1 cellular context compared by ENCODE assay signal in the genomic region with DNA sequence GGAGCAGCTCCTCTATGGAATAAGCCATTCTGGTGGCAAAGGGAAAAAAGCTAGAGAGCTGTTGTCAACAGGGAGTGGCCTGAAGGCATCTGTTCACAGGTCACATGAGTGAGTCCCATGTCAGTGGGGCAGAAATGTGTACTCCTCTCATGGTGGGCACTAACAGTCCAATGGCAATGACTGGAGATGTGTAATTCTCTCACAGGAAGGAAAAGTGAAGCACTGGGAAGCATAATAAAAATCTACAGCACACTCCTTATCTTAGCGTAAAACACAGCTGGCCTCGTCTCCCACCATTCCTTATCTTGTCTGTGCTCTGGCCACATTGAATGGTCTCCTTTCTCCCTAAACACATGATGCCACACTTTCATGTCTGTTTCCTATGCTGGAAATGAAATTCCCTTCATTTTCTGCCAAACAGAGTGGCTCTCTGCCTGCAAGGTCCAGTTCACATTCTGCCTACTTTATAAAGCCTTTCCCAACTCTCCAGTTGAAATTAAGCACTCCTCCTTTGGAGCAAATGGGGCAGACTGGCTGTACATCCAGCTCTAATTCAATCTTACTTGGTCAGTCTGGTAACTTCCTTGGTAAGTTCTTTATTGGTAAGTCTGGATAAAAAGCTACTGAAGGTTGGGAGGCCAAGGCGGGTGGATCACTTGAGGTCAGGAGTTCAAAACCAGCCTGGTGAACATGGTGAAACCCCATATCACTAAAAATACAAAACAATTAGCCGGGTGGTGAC.
A peak's percentile ranks its signal among the peaks of the same experiment; 100 is the strongest.
TF ChIP-seq lines count a peak whose summit lies in the region.

No MANE protein-coding gene starts in this region.

TF ChIP-seq in K562, 482 proteins besides CTCF, POLR2A, EP300 and RAD21 (continued from another document and continues in another):
- TF ChIP-seq, protein P1, sequence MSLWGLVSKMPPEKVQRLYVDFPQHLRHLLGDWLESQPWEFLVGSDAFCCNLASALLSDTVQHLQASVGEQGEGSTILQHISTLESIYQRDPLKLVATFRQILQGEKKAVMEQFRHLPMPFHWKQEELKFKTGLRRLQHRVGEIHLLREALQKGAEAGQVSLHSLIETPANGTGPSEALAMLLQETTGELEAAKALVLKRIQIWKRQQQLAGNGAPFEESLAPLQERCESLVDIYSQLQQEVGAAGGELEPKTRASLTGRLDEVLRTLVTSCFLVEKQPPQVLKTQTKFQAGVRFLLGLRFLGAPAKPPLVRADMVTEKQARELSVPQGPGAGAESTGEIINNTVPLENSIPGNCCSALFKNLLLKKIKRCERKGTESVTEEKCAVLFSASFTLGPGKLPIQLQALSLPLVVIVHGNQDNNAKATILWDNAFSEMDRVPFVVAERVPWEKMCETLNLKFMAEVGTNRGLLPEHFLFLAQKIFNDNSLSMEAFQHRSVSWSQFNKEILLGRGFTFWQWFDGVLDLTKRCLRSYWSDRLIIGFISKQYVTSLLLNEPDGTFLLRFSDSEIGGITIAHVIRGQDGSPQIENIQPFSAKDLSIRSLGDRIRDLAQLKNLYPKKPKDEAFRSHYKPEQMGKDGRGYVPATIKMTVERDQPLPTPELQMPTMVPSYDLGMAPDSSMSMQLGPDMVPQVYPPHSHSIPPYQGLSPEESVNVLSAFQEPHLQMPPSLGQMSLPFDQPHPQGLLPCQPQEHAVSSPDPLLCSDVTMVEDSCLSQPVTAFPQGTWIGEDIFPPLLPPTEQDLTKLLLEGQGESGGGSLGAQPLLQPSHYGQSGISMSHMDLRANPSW (CRISPR knock-in tag; IDR thresholded peaks at IDR 0.05) = no peak
- TF ChIP-seq HNRNPK (IDR thresholded peaks at IDR 0.05; ENCODE audit: low read depth, low read length, poor library complexity, severe bottlenecking) = no peak
- no peak for TF ChIP-seq EWSR1 (IDR thresholded peaks at IDR 0.05; ENCODE audit: borderline replicate concordance, low read depth, partially characterized antibody)
- TF ChIP-seq CBX3 (IDR thresholded peaks at IDR 0.05; ENCODE audit: borderline replicate concordance in 1 of 2, low read length in 2 of 2) = peak in 1 of 2 experiments; percentile 86; a peak in 1 of 3 replicates
- TF ChIP-seq, protein P2, sequence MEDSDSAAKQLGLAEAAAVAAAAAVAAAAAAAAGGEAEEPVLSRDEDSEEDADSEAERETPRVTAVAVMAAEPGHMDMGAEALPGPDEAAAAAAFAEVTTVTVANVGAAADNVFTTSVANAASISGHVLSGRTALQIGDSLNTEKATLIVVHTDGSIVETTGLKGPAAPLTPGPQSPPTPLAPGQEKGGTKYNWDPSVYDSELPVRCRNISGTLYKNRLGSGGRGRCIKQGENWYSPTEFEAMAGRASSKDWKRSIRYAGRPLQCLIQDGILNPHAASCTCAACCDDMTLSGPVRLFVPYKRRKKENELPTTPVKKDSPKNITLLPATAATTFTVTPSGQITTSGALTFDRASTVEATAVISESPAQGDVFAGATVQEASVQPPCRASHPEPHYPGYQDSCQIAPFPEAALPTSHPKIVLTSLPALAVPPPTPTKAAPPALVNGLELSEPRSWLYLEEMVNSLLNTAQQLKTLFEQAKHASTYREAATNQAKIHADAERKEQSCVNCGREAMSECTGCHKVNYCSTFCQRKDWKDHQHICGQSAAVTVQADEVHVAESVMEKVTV (CRISPR knock-in tag; IDR thresholded peaks at IDR 0.05) = 0 out of 2 replicates have a peak, but pooled peaks have one; percentile 6
- TF ChIP-seq, protein P3, sequence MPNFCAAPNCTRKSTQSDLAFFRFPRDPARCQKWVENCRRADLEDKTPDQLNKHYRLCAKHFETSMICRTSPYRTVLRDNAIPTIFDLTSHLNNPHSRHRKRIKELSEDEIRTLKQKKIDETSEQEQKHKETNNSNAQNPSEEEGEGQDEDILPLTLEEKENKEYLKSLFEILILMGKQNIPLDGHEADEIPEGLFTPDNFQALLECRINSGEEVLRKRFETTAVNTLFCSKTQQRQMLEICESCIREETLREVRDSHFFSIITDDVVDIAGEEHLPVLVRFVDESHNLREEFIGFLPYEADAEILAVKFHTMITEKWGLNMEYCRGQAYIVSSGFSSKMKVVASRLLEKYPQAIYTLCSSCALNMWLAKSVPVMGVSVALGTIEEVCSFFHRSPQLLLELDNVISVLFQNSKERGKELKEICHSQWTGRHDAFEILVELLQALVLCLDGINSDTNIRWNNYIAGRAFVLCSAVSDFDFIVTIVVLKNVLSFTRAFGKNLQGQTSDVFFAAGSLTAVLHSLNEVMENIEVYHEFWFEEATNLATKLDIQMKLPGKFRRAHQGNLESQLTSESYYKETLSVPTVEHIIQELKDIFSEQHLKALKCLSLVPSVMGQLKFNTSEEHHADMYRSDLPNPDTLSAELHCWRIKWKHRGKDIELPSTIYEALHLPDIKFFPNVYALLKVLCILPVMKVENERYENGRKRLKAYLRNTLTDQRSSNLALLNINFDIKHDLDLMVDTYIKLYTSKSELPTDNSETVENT (CRISPR knock-in tag; IDR thresholded peaks at IDR 0.05) = no peak
- TF ChIP-seq CTBP1 (IDR thresholded peaks at IDR 0.05; ENCODE audit: borderline replicate concordance) = peak; percentile 89
- no peak for TF ChIP-seq CHD4 (IDR thresholded peaks at IDR 0.05; ENCODE audit: insufficient read depth, insufficient replicate concordance, low read depth, low read length, poor library complexity, severe bottlenecking)
- TF ChIP-seq, protein P4, sequence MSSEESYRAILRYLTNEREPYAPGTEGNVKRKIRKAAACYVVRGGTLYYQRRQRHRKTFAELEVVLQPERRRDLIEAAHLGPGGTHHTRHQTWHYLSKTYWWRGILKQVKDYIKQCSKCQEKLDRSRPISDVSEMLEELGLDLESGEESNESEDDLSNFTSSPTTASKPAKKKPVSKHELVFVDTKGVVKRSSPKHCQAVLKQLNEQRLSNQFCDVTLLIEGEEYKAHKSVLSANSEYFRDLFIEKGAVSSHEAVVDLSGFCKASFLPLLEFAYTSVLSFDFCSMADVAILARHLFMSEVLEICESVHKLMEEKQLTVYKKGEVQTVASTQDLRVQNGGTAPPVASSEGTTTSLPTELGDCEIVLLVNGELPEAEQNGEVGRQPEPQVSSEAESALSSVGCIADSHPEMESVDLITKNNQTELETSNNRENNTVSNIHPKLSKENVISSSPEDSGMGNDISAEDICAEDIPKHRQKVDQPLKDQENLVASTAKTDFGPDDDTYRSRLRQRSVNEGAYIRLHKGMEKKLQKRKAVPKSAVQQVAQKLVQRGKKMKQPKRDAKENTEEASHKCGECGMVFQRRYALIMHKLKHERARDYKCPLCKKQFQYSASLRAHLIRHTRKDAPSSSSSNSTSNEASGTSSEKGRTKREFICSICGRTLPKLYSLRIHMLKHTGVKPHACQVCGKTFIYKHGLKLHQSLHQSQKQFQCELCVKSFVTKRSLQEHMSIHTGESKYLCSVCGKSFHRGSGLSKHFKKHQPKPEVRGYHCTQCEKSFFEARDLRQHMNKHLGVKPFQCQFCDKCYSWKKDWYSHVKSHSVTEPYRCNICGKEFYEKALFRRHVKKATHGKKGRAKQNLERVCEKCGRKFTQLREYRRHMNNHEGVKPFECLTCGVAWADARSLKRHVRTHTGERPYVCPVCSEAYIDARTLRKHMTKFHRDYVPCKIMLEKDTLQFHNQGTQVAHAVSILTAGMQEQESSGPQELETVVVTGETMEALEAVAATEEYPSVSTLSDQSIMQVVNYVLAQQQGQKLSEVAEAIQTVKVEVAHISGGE (CRISPR knock-in tag; IDR thresholded peaks at IDR 0.05) = peak in 1 of 3 experiments; percentile 79; a peak in 2 of 6 replicates
- no peak for TF ChIP-seq ZSCAN29 (IDR thresholded peaks at IDR 0.05)
- no peak for TF ChIP-seq WHSC1 (IDR thresholded peaks at IDR 0.05; ENCODE audit: low read length)
- TF ChIP-seq TBP (optimal IDR thresholded peaks at IDR 0.05; ENCODE audit: low read depth, low read length) = no peak
- no peak for TF ChIP-seq SETDB1 (IDR thresholded peaks at IDR 0.05; ENCODE audit: low read length)
- peak; percentile 99 for TF ChIP-seq TCF3 (CRISPR knock-in tag; IDR thresholded peaks at IDR 0.05)
- peak; percentile 85 for TF ChIP-seq PYGO2 (tag; IDR thresholded peaks at IDR 0.05)
- TF ChIP-seq GTF2F1 (IDR thresholded peaks at IDR 0.05; ENCODE audit: low read depth, low read length) = no peak
- no peak for TF ChIP-seq CBX8 (IDR thresholded peaks at IDR 0.05; ENCODE audit: borderline replicate concordance, extremely low read depth, low read depth, low read length, poor library complexity, severe bottlenecking)
- TF ChIP-seq, protein P5, sequence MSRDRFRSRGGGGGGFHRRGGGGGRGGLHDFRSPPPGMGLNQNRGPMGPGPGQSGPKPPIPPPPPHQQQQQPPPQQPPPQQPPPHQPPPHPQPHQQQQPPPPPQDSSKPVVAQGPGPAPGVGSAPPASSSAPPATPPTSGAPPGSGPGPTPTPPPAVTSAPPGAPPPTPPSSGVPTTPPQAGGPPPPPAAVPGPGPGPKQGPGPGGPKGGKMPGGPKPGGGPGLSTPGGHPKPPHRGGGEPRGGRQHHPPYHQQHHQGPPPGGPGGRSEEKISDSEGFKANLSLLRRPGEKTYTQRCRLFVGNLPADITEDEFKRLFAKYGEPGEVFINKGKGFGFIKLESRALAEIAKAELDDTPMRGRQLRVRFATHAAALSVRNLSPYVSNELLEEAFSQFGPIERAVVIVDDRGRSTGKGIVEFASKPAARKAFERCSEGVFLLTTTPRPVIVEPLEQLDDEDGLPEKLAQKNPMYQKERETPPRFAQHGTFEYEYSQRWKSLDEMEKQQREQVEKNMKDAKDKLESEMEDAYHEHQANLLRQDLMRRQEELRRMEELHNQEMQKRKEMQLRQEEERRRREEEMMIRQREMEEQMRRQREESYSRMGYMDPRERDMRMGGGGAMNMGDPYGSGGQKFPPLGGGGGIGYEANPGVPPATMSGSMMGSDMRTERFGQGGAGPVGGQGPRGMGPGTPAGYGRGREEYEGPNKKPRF (IDR thresholded peaks at IDR 0.05; ENCODE audit: low read depth, low read length) = no peak
- TF ChIP-seq FOXP1 (CRISPR knock-in tag; IDR thresholded peaks at IDR 0.05) = no peak
- no peak for TF ChIP-seq MCM3 (IDR thresholded peaks at IDR 0.05)
- TF ChIP-seq, protein P6, sequence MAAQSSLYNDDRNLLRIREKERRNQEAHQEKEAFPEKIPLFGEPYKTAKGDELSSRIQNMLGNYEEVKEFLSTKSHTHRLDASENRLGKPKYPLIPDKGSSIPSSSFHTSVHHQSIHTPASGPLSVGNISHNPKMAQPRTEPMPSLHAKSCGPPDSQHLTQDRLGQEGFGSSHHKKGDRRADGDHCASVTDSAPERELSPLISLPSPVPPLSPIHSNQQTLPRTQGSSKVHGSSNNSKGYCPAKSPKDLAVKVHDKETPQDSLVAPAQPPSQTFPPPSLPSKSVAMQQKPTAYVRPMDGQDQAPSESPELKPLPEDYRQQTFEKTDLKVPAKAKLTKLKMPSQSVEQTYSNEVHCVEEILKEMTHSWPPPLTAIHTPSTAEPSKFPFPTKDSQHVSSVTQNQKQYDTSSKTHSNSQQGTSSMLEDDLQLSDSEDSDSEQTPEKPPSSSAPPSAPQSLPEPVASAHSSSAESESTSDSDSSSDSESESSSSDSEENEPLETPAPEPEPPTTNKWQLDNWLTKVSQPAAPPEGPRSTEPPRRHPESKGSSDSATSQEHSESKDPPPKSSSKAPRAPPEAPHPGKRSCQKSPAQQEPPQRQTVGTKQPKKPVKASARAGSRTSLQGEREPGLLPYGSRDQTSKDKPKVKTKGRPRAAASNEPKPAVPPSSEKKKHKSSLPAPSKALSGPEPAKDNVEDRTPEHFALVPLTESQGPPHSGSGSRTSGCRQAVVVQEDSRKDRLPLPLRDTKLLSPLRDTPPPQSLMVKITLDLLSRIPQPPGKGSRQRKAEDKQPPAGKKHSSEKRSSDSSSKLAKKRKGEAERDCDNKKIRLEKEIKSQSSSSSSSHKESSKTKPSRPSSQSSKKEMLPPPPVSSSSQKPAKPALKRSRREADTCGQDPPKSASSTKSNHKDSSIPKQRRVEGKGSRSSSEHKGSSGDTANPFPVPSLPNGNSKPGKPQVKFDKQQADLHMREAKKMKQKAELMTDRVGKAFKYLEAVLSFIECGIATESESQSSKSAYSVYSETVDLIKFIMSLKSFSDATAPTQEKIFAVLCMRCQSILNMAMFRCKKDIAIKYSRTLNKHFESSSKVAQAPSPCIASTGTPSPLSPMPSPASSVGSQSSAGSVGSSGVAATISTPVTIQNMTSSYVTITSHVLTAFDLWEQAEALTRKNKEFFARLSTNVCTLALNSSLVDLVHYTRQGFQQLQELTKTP (IDR thresholded peaks at IDR 0.05; ENCODE audit: low read depth in 1 of 2, partially characterized antibody in 2 of 2) = peak; percentile 58 to 64
- TF ChIP-seq, protein P7, sequence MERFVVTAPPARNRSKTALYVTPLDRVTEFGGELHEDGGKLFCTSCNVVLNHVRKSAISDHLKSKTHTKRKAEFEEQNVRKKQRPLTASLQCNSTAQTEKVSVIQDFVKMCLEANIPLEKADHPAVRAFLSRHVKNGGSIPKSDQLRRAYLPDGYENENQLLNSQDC (CRISPR knock-in tag; IDR thresholded peaks at IDR 0.05) = no peak
- peak; percentile 52; the same call in 1 of the 2 replicates for TF ChIP-seq FOXK1 (CRISPR knock-in tag; IDR thresholded peaks at IDR 0.05; ENCODE audit: borderline replicate concordance)
- no peak for TF ChIP-seq NFE2L1 (tag; IDR thresholded peaks at IDR 0.05; ENCODE audit: borderline replicate concordance, low read depth)
- no peak for TF ChIP-seq ZFP30 (CRISPR knock-in tag; IDR thresholded peaks at IDR 0.05; ENCODE audit: borderline replicate concordance)
- no peak for TF ChIP-seq ZNF586 (CRISPR knock-in tag; conservative IDR thresholded peaks at IDR 0.05)
- TF ChIP-seq EZH2 (IDR thresholded peaks at IDR 0.05; ENCODE audit: borderline replicate concordance, low read depth, low read length) = no peak; the same call in 1 of the 2 replicates
- peak; percentile 50; the same call in 1 of the 2 replicates for TF ChIP-seq CBX5 (IDR thresholded peaks at IDR 0.05; ENCODE audit: borderline replicate concordance, low read depth)
- TF ChIP-seq ETS2 (tag; IDR thresholded peaks at IDR 0.05; ENCODE audit: borderline replicate concordance, poor library complexity, severe bottlenecking) = no peak
- TF ChIP-seq DPF2 (IDR thresholded peaks at IDR 0.05) = peak; percentile 99
- peak; percentile 92 for TF ChIP-seq ELF4 (CRISPR knock-in tag; IDR thresholded peaks at IDR 0.05)
- TF ChIP-seq PPARD (CRISPR knock-in tag; IDR thresholded peaks at IDR 0.05) = no peak
- peak; percentile 75 for TF ChIP-seq CREM (IDR thresholded peaks at IDR 0.05; ENCODE audit: low read depth)
- peak; percentile 93 for TF ChIP-seq MYNN (IDR thresholded peaks at IDR 0.05)
- no peak for TF ChIP-seq MYNN (CRISPR knock-in tag; IDR thresholded peaks at IDR 0.05)
- TF ChIP-seq ZNF57 (CRISPR knock-in tag; IDR thresholded peaks at IDR 0.05) = no peak
- 0 out of 4 replicates have a peak, but pooled peaks of 1 of the 2 experiments have one; percentile 44 for TF ChIP-seq TEAD1 (CRISPR knock-in tag; IDR thresholded peaks at IDR 0.05)
- TF ChIP-seq FOXM1 (IDR thresholded peaks at IDR 0.05; ENCODE audit: low read depth) = peak; percentile 89
- no peak for TF ChIP-seq FOXM1 (CRISPR knock-in tag; IDR thresholded peaks at IDR 0.05; ENCODE audit: low read depth)
- no peak for TF ChIP-seq NR2F6 (CRISPR knock-in tag; IDR thresholded peaks at IDR 0.05)
- TF ChIP-seq, protein P8, sequence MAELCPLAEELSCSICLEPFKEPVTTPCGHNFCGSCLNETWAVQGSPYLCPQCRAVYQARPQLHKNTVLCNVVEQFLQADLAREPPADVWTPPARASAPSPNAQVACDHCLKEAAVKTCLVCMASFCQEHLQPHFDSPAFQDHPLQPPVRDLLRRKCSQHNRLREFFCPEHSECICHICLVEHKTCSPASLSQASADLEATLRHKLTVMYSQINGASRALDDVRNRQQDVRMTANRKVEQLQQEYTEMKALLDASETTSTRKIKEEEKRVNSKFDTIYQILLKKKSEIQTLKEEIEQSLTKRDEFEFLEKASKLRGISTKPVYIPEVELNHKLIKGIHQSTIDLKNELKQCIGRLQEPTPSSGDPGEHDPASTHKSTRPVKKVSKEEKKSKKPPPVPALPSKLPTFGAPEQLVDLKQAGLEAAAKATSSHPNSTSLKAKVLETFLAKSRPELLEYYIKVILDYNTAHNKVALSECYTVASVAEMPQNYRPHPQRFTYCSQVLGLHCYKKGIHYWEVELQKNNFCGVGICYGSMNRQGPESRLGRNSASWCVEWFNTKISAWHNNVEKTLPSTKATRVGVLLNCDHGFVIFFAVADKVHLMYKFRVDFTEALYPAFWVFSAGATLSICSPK (IDR thresholded peaks at IDR 0.05; ENCODE audit: borderline replicate concordance) = peak; percentile 55; the same call in 1 of the 2 replicates
